In the genomic region with DNA sequence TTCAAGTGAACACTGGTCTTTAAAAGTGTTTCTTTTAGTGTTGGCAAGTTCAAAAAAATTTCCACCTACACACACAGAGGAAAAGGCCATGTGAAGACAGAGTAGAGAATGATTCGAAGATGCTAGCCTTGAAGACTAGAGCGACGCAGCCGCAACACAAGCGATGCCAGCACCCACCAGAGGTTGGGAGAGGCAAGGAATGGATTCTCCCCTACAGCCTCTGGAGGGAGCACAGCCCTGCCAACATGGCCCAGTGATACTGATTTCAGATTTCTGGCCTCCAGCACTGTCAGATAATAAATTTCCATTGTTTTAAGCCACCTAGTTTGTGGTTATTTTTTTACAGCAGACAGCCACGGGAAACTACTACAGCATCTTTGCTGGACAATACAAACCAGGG, we compare ENCODE assay signal across 16 cellular contexts. TPM values are rescaled to one million over a fixed set of nuclear protein-coding genes. Genes with fewer than 3 reads are reported as not detected.
DNase-seq lines count a peak whose midpoint lies in the region; ATAC-seq, FAIRE-seq and TF ChIP-seq lines count a peak whose summit lies in the region.
"Had no signal": no experiment of that assay in that cellular context is flagged by ENCODE, and none has a peak within 500 bp of the region (broad histone marks: within the 10 kb centered on the region; RNA-seq: fewer than 3 reads in every experiment).

No MANE protein-coding gene starts in this region.

- peaks cover 11 to 62% (median 35%) of the 10 kb centered on the region in 4 donors for H3K4me1 Mint-ChIP-seq in CD4-positive, CD25-positive, alpha-beta regulatory T cell
- peaks cover 46% of the 10 kb centered on the region for H3K4me1 Mint-ChIP-seq in activated CD4-positive, alpha-beta memory T cell treated with anti-CD3 and anti-CD28 coated beads for 36 hours (ENCODE audit: low read depth)
- H3K4me1 Mint-ChIP-seq in CD8-positive, alpha-beta memory T cell = peaks cover 31 to 61% (median 56%) of the 10 kb centered on the region in 3 donors

- intact Hi-C loops in activated CD4-positive, alpha-beta memory T cell treated with anti-CD3 and anti-CD28 coated beads for 36 hours (cut with micrococcal nuclease) = no loop called here

- POLR2A ChIA-PET in A549 (lab: Yijun Ruan, JAX) = no interaction called here
- POLR2A ChIA-PET in activated CD4-positive, alpha-beta memory T cell treated with anti-CD3 and anti-CD28 coated beads for 36 hours (lab: Charles Lee) = no interaction called here
- POLR2A ChIA-PET in CD8-positive, alpha-beta memory T cell (lab: Charles Lee) = no interaction called here

- CTCF ChIA-PET in A549 (lab: Yijun Ruan, JAX) = interaction anchor here (1.5 kb wide), 1 partner anchor 9 kb away, joined by 6 read pairs; no protein-coding TSS in a partner anchor
- CTCF ChIA-PET in activated CD4-positive, alpha-beta memory T cell treated with anti-CD3 and anti-CD28 coated beads for 36 hours (lab: Charles Lee) = interaction anchor here (1.2 kb wide), 1 partner anchor 264 kb away, joined by 4 read pairs; no protein-coding TSS in a partner anchor
- CTCF ChIA-PET in CD8-positive, alpha-beta memory T cell (lab: Charles Lee) = no interaction called here

- H3K4me1 ChIP-seq in A549 = peaks cover under 1% of the 10 kb centered on the region; the same call in 1 of the 3 replicates
- peaks cover 14% of the 10 kb centered on the region for H3K4me1 ChIP-seq in CD4-positive, CD25-positive, alpha-beta regulatory T cell (ENCODE audit: control insufficient read depth, insufficient read depth, low read length, poor library complexity, severe bottlenecking)
- peaks cover 19% of the 10 kb centered on the region for H3K4me1 ChIP-seq in CD8-positive, alpha-beta memory T cell (ENCODE audit: insufficient read depth, low read length)
- H3K4me1 ChIP-seq: pancreas had no signal

- peaks cover 3% of the 10 kb centered on the region for H3K36me3 Mint-ChIP-seq in CD4-positive, CD25-positive, alpha-beta regulatory T cell
- H3K36me3 Mint-ChIP-seq in activated CD4-positive, alpha-beta memory T cell treated with anti-CD3 and anti-CD28 coated beads for 36 hours = no peaks in the 10 kb centered on the region
- peaks cover 0 to 11% (median 3%) of the 10 kb centered on the region in 3 donors for H3K36me3 Mint-ChIP-seq in CD8-positive, alpha-beta memory T cell

- no peaks in the 10 kb centered on the region for H3K27me3 Mint-ChIP-seq in CD4-positive, CD25-positive, alpha-beta regulatory T cell
- H3K27me3 Mint-ChIP-seq in activated CD4-positive, alpha-beta memory T cell treated with anti-CD3 and anti-CD28 coated beads for 36 hours = no peaks in the 10 kb centered on the region
- no peaks in the 10 kb centered on the region for H3K27me3 Mint-ChIP-seq in CD8-positive, alpha-beta memory T cell

- H3K4me3 ChIP-seq in A549 = no peak overlapping the region
- H3K4me3 ChIP-seq in CD4-positive, CD25-positive, alpha-beta regulatory T cell (ENCODE audit: low read depth, low read length) = no peak overlapping the region
- no peak overlapping the region for H3K4me3 ChIP-seq in epithelial cell of proximal tubule (ENCODE audit: low read depth, low read length)
- no peak overlapping the region for H3K4me3 ChIP-seq in CD8-positive, alpha-beta memory T cell (ENCODE audit: low read length)
- H3K4me3 ChIP-seq: pancreas, spleen had no signal

- DNase-seq in A549 (ENCODE audit: low read depth in 1 of 2, low spot score in 1 of 2) = no peak
- DNase-seq in CD4-positive, CD25-positive, alpha-beta regulatory T cell = peak in 1 of 3 donors; percentile 52
- no peak for DNase-seq in activated CD4-positive, alpha-beta memory T cell treated with anti-CD3 and anti-CD28 coated beads for 36 hours
- DNase-seq in epithelial cell of proximal tubule (ENCODE audit: low read depth) = no peak
- DNase-seq in DMS79 treated with DMSO at 0.1 percent for 48 hours (lab: John Stamatoyannopoulos, UW) = no peak
- DNase-seq in CD8-positive, alpha-beta memory T cell = no peak
- DNase-seq: activated gamma-delta T cell treated with Interleukin-2 at 50 U/mL for 16 hours, NCI-H187, NCI-H524, pancreas, spleen had no signal

- no peak for TF ChIP-seq RAD21 in A549 (conservative IDR thresholded peaks at IDR 0.05 in 1 of 2, IDR thresholded peaks at IDR 0.05 in 1 of 2)

- WGBS in A549 (ENCODE audit: missing lambda C conversion rate) = 90% methylated on average over 6 of the region's 6 CpGs

- TF ChIP-seq POLR2A in A549 (IDR thresholded peaks at IDR 0.05; ENCODE audit: low read length) = no peak

- no peaks in the 10 kb centered on the region for H3K27me3 ChIP-seq in CD4-positive, CD25-positive, alpha-beta regulatory T cell (ENCODE audit: control insufficient read depth, insufficient read depth, low read length)
- H3K27me3 ChIP-seq in CD8-positive, alpha-beta memory T cell (ENCODE audit: insufficient read depth, low read length, poor library complexity, severe bottlenecking) = no peaks in the 10 kb centered on the region
- H3K27me3 ChIP-seq: pancreas, spleen had no signal

- ATAC-seq in A549 = peak; percentile 59 to 65; a peak in 3 of 6 replicates
- peak in 1 of 2 donors; percentile 36 for ATAC-seq in CD4-positive, CD25-positive, alpha-beta regulatory T cell (ENCODE audit: low read depth in 2 of 2)
- no peak for ATAC-seq in GM19023 (IDR thresholded peaks at IDR 0.05; ENCODE audit: unreplicated experiment)
- ATAC-seq: pancreas had no signal

- no peak for TF ChIP-seq EP300 in A549 (IDR thresholded peaks at IDR 0.05)

- no peak for TF ChIP-seq CTCF in A549 (IDR thresholded peaks at IDR 0.05)
- TF ChIP-seq CTCF in epithelial cell of proximal tubule (conservative IDR thresholded peaks at IDR 0.05; ENCODE audit: low read depth, low read length) = peak; percentile 3

- H3K4me2 ChIP-seq in A549 = no peak overlapping the region

- no peak for FAIRE-seq in A549 (lab: Jason Lieb, UNC)
- FAIRE-seq: colon, keratinocyte, pancreas had no signal

- no peaks in the 10 kb centered on the region for H3K9me3 Mint-ChIP-seq in CD4-positive, CD25-positive, alpha-beta regulatory T cell
- no peaks in the 10 kb centered on the region for H3K9me3 Mint-ChIP-seq in activated CD4-positive, alpha-beta memory T cell treated with anti-CD3 and anti-CD28 coated beads for 36 hours
- H3K9me3 Mint-ChIP-seq in CD8-positive, alpha-beta memory T cell = no peaks in the 10 kb centered on the region

- peak overlapping the region; percentile 71 to 86 (median 78) for H3K27ac Mint-ChIP-seq in CD4-positive, CD25-positive, alpha-beta regulatory T cell
- peak overlapping the region; percentile 42 for H3K27ac Mint-ChIP-seq in activated CD4-positive, alpha-beta memory T cell treated with anti-CD3 and anti-CD28 coated beads for 36 hours
- no peak overlapping the region for H3K27ac Mint-ChIP-seq in CD8-positive, alpha-beta memory T cell

- H3K27ac ChIP-seq in A549 = no peak overlapping the region
- no peak overlapping the region for H3K27ac ChIP-seq in CD4-positive, CD25-positive, alpha-beta regulatory T cell (ENCODE audit: insufficient read depth, low read length, poor library complexity, severe bottlenecking)
- H3K27ac ChIP-seq in CD8-positive, alpha-beta memory T cell (ENCODE audit: low read depth, low read length) = no peak overlapping the region
- H3K27ac ChIP-seq: C4-2B, pancreas, spleen had no signal

- no peaks in the 10 kb centered on the region for H3K9me3 ChIP-seq in A549
- no peaks in the 10 kb centered on the region for H3K9me3 ChIP-seq in CD4-positive, CD25-positive, alpha-beta regulatory T cell (ENCODE audit: control insufficient read depth in 2 of 2, low read length in 2 of 2)
- H3K9me3 ChIP-seq in CD8-positive, alpha-beta memory T cell (ENCODE audit: low read length) = no peaks in the 10 kb centered on the region
- H3K9me3 ChIP-seq: pancreas, spleen had no signal

- peaks cover 7% of the 10 kb centered on the region for H3K36me3 ChIP-seq in CD4-positive, CD25-positive, alpha-beta regulatory T cell (ENCODE audit: control insufficient read depth, insufficient read depth, low read length)
- H3K36me3 ChIP-seq in CD8-positive, alpha-beta memory T cell (ENCODE audit: insufficient read depth, low read length) = no peaks in the 10 kb centered on the region
- H3K36me3 ChIP-seq: pancreas had no signal

- H3K4me3 Mint-ChIP-seq in CD4-positive, CD25-positive, alpha-beta regulatory T cell = peak overlapping the region in 1 of 4 donors; percentile 5
- H3K4me3 Mint-ChIP-seq in activated CD4-positive, alpha-beta memory T cell treated with anti-CD3 and anti-CD28 coated beads for 36 hours = no peak overlapping the region
- no peak overlapping the region for H3K4me3 Mint-ChIP-seq in CD8-positive, alpha-beta memory T cell

RNA-seq across cellular contexts. Expression of a gene that starts 6.9 kb away (rescaled TPM):
- polyA plus RNA-seq in A549 (2011; rRNA removed) = 170 and 171 TPM in 2 replicates
- polyA plus RNA-seq in A549 (2012; cell fraction: cytosol; rRNA removed) = 55.4 and 62.7 TPM in 2 replicates
- polyA plus RNA-seq in A549 (2012; cell fraction: nucleus; rRNA removed) = 90.0 and 104 TPM in 2 replicates
- 71.7 to 76.1 TPM (median 76.0 TPM) in 3 replicates for polyA plus RNA-seq in A549 (2017; fragmentation: RNase III; extraction: RNeasy Plus Mini Kit Qiagen cat#74134 plus additional on column Dnase treatment)
- polyA minus RNA-seq in A549 (2011; rRNA and poly(A)+ RNA removed) = 264 and 283 TPM in 2 replicates
- 264 TPM for total RNA-seq in CD4-positive, CD25-positive, alpha-beta regulatory T cell
- 100 to 1,000 TPM in 3 of 4 donors, 10 to 100 TPM in 1; 94.6 to 118 (median 108) TPM for polyA plus RNA-seq in CD4-positive, CD25-positive, alpha-beta regulatory T cell
- 100 to 1,000 TPM; 270 to 289 TPM for total RNA-seq in activated CD4-positive, alpha-beta memory T cell treated with anti-CD3 and anti-CD28 coated beads for 36 hours
- 63.4 and 82.3 TPM in 2 replicates for total RNA-seq in epithelial cell of proximal tubule
- total RNA-seq in CD8-positive, alpha-beta memory T cell = 100 to 1,000 TPM; 223 TPM
- polyA plus RNA-seq in CD8-positive, alpha-beta memory T cell = 157 TPM

RNA-seq across cellular contexts. Expression of a gene that starts 47.3 kb away (rescaled TPM):
- polyA plus RNA-seq in A549 (2011; rRNA removed) = 0.21 and 0.36 TPM in 2 replicates
- 0.17 and 0.30 TPM in 2 replicates for polyA plus RNA-seq in A549 (2012; cell fraction: cytosol; rRNA removed)
- 0.43 and 0.52 TPM in 2 replicates for polyA plus RNA-seq in A549 (2012; cell fraction: nucleus; rRNA removed)
- polyA plus RNA-seq in A549 (2017; fragmentation: RNase III; extraction: RNeasy Plus Mini Kit Qiagen cat#74134 plus additional on column Dnase treatment) = 0.21 to 0.28 TPM (median 0.25 TPM) in 3 replicates
- 0.66 and 0.97 TPM in 2 replicates for polyA minus RNA-seq in A549 (2011; rRNA and poly(A)+ RNA removed)
- not detected for total RNA-seq in CD4-positive, CD25-positive, alpha-beta regulatory T cell
- not detected for polyA plus RNA-seq in CD4-positive, CD25-positive, alpha-beta regulatory T cell
- not detected for total RNA-seq in activated CD4-positive, alpha-beta memory T cell treated with anti-CD3 and anti-CD28 coated beads for 36 hours
- 0.07 TPM in 1 of 2 replicates, not detected in the other for total RNA-seq in epithelial cell of proximal tubule
- not detected for total RNA-seq in CD8-positive, alpha-beta memory T cell
- 0.16 TPM for polyA plus RNA-seq in CD8-positive, alpha-beta memory T cell
- total RNA-seq: mononuclear cell had no signal

RNA-seq across cellular contexts. Expression of a gene that starts 56.4 kb away (rescaled TPM):
- 17.6 and 26.6 TPM in 2 replicates for polyA plus RNA-seq in A549 (2011; rRNA removed)
- polyA plus RNA-seq in A549 (2012; cell fraction: cytosol; rRNA removed) = 7.9 and 10.6 TPM in 2 replicates
- 5.3 and 11.3 TPM in 2 replicates for polyA plus RNA-seq in A549 (2012; cell fraction: nucleus; rRNA removed)
- polyA plus RNA-seq in A549 (2017; fragmentation: RNase III; extraction: RNeasy Plus Mini Kit Qiagen cat#74134 plus additional on column Dnase treatment) = 41.9 to 49.7 TPM (median 47.2 TPM) in 3 replicates
- polyA minus RNA-seq in A549 (2011; rRNA and poly(A)+ RNA removed) = 12.5 and 20.9 TPM in 2 replicates
- 91.7 TPM for total RNA-seq in CD4-positive, CD25-positive, alpha-beta regulatory T cell
- polyA plus RNA-seq in CD4-positive, CD25-positive, alpha-beta regulatory T cell = 10 to 100 TPM in 3 of 4 donors, 1 to 10 TPM in 1; 9.5 to 18.5 (median 12.4) TPM
- 10 to 100 TPM; 82.5 to 86.2 TPM for total RNA-seq in activated CD4-positive, alpha-beta memory T cell treated with anti-CD3 and anti-CD28 coated beads for 36 hours
- total RNA-seq in epithelial cell of proximal tubule = 21.8 and 26.3 TPM in 2 replicates
- total RNA-seq in CD8-positive, alpha-beta memory T cell = 10 to 100 TPM; 83.8 to 97.8 TPM
- polyA plus RNA-seq in CD8-positive, alpha-beta memory T cell = 16.2 TPM

Comparison
In these comparisons a context has a peak if more than half of its experiments do, and no peak if none do; other contexts are left out.
1. H3K27ac Mint-ChIP-seq: peak in CD4-positive, CD25-positive, alpha-beta regulatory T cell (3 of 3) and activated CD4-positive, alpha-beta memory T cell treated with anti-CD3 and anti-CD28 coated beads for 36 hours (single experiment); none in CD8-positive, alpha-beta memory T cell (0 of 8).